In the genomic region with DNA sequence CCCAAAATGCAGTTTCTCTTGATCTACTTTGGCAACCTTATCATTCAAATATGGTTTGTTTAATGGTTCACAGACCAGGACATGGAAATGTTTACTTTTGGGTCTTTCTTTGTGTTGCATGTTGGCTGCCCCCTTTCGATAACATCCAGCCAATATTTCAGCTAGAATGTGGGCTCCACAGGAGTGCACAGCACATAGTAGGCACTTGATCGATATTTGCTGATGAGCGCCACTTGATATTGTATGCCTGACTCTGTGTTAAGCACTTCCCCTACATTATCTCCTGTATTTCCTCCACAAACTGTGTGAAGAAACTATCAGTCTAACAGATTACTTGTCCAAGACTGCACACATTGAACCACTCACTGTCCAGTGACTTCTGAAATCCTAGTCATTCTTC, we compare ENCODE assay signal across 16 cellular contexts.
"Had no signal": no experiment of that assay in that cellular context is flagged by ENCODE, and none has a peak within 500 bp of the region (broad histone marks: within the 10 kb centered on the region; RNA-seq: fewer than 3 reads in every experiment).

No MANE protein-coding gene starts in this region.

- H3K27ac Mint-ChIP-seq: activated CD4-positive, alpha-beta memory T cell treated with anti-CD3 and anti-CD28 coated beads for 36 hours; activated naive CD8-positive, alpha-beta T cell treated with anti-CD3 and anti-CD28 coated beads, Interleukin-2, amount 50 U/mL, for 24 hours; natural killer cell treated with Interleukin-12 subunit alpha and Interleukin-12 subunit beta and Interleukin-15 and Interleukin-18, amount 100 ng/mL, for 72 hours; type B pancreatic cell had no signal

- H3K4me3 ChIP-seq: ascending aorta, psoas muscle, right lobe of liver had no signal

- H3K36me3 ChIP-seq: ascending aorta, right lobe of liver had no signal

- H3K9me3 ChIP-seq: ascending aorta, psoas muscle, right lobe of liver had no signal

- H3K27me3 ChIP-seq: ascending aorta, right lobe of liver had no signal

- DNase-seq: activated CD4-positive, alpha-beta memory T cell treated with anti-CD3 and anti-CD28 coated beads for 36 hours; activated CD4-positive, CD25-positive, alpha-beta regulatory T cell treated with anti-CD3 and anti-CD28 coated beads, Interleukin-2, amount 50 U/mL, for 72 hours; activated CD8-positive, alpha-beta memory T cell treated with anti-CD3 and anti-CD28 coated beads, Interleukin-2, amount 50 U/mL, for 4 hours; activated naive CD8-positive, alpha-beta T cell treated with anti-CD3 and anti-CD28 coated beads, Interleukin-2, amount 50 U/mL, for 24 hours; effector CD4-positive, alpha-beta T cell; foreskin melanocyte; head of caudate nucleus; left colon; psoas muscle; right lobe of liver; stimulated activated CD4-positive, alpha-beta T cell treated with anti-CD3 and anti-CD28 coated beads, Interleukin-2, amount 100 ng/mL, for 48 hours; stimulated activated naive CD4-positive, alpha-beta T cell treated with Interleukin-2 at 50 U/mL for 16 hours had no signal

- H3K27me3 Mint-ChIP-seq: activated CD4-positive, alpha-beta memory T cell treated with anti-CD3 and anti-CD28 coated beads for 36 hours; activated naive CD8-positive, alpha-beta T cell treated with anti-CD3 and anti-CD28 coated beads, Interleukin-2, amount 50 U/mL, for 24 hours; natural killer cell treated with Interleukin-12 subunit alpha and Interleukin-12 subunit beta and Interleukin-15 and Interleukin-18, amount 100 ng/mL, for 72 hours; type B pancreatic cell had no signal

- H3K4me3 Mint-ChIP-seq: activated CD4-positive, alpha-beta memory T cell treated with anti-CD3 and anti-CD28 coated beads for 36 hours; activated naive CD8-positive, alpha-beta T cell treated with anti-CD3 and anti-CD28 coated beads, Interleukin-2, amount 50 U/mL, for 24 hours; natural killer cell treated with Interleukin-12 subunit alpha and Interleukin-12 subunit beta and Interleukin-15 and Interleukin-18, amount 100 ng/mL, for 72 hours; type B pancreatic cell had no signal

- H3K27ac ChIP-seq: ascending aorta, psoas muscle, right lobe of liver had no signal

- FAIRE-seq: endothelial cell of umbilical vein had no signal

- ATAC-seq: activated naive CD8-positive, alpha-beta T cell treated with anti-CD3 and anti-CD28 coated beads, Interleukin-2, amount 50 U/mL, for 24 hours; left colon; natural killer cell treated with Interleukin-12 subunit alpha and Interleukin-12 subunit beta and Interleukin-15 and Interleukin-18, amount 100 ng/mL, for 72 hours; psoas muscle had no signal

- H3K9me3 Mint-ChIP-seq: activated naive CD8-positive, alpha-beta T cell treated with anti-CD3 and anti-CD28 coated beads, Interleukin-2, amount 50 U/mL, for 24 hours; natural killer cell treated with Interleukin-12 subunit alpha and Interleukin-12 subunit beta and Interleukin-15 and Interleukin-18, amount 100 ng/mL, for 72 hours; type B pancreatic cell had no signal
